Comparison of ENCODE assay signal across 15 cellular contexts in the genomic region with DNA sequence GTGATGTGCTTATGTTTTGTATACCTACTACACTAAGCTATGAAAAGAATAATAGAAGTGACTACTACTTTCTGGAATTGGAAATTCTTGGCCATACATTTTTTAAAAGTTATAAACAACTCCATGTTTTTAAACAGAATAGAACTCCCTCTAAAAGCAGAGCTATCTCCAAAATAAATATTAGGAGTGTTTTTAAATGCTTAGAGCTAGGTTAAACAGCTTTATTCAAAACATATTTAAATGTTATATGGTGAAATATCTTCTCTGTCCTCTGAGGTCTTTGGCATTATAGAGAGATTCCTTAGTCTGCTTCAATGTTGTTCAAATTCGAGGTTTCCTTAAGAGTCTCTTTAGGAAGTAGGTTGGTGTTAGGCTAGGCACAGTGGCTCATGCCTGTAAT. TPM values are rescaled to one million over a fixed set of nuclear protein-coding genes. Genes with fewer than 3 reads are reported as not detected.
DNase-seq lines count a peak whose midpoint lies in the region; ATAC-seq and TF ChIP-seq lines count a peak whose summit lies in the region.
"Had no signal": no experiment of that assay in that cellular context is flagged by ENCODE, and none has a peak within 500 bp of the region (broad histone marks: within the 10 kb centered on the region; RNA-seq: fewer than 3 reads in every experiment).

No MANE protein-coding gene starts in this region.

- no peaks in the 10 kb centered on the region for H3K27me3 ChIP-seq in naive thymus-derived CD4-positive, alpha-beta T cell (ENCODE audit: control insufficient read depth in 2 of 2, insufficient read depth in 2 of 2, low read length in 2 of 2)
- no peaks in the 10 kb centered on the region for H3K27me3 ChIP-seq in left lung

- no peak overlapping the region for H3K4me3 Mint-ChIP-seq in activated naive CD8-positive, alpha-beta T cell
- H3K4me3 Mint-ChIP-seq in activated naive CD8-positive, alpha-beta T cell treated with anti-CD3 and anti-CD28 coated beads, Interleukin-2, amount 50 U/mL, for 24 hours, result no peak overlapping the region
- H3K4me3 Mint-ChIP-seq in activated T-helper 17 cell treated with anti-CD3 and anti-CD28 coated beads, Interleukin-2, amount 50 U/mL, for 72 hours, result no peak overlapping the region
- no peak overlapping the region for H3K4me3 Mint-ChIP-seq in naive thymus-derived CD4-positive, alpha-beta T cell
- H3K4me3 Mint-ChIP-seq: H9 had no signal

- peaks cover 15 to 93% (median 28%) of the 10 kb centered on the region in 3 experiments for H3K36me3 ChIP-seq in naive thymus-derived CD4-positive, alpha-beta T cell (ENCODE audit: control insufficient read depth in 2 of 3, insufficient read depth in 3 of 3, low read length in 3 of 3)
- H3K36me3 ChIP-seq in left lung, result peaks cover 0 to 99% of the 10 kb centered on the region in 2 donors

- H3K4me1 Mint-ChIP-seq in activated naive CD8-positive, alpha-beta T cell (ENCODE audit: low read depth), result peaks cover 6% of the 10 kb centered on the region
- peaks cover 18% of the 10 kb centered on the region for H3K4me1 Mint-ChIP-seq in activated naive CD8-positive, alpha-beta T cell treated with anti-CD3 and anti-CD28 coated beads, Interleukin-2, amount 50 U/mL, for 24 hours
- H3K4me1 Mint-ChIP-seq in activated T-helper 17 cell treated with anti-CD3 and anti-CD28 coated beads, Interleukin-2, amount 50 U/mL, for 72 hours, result peaks cover 10% of the 10 kb centered on the region
- H3K4me1 Mint-ChIP-seq in naive thymus-derived CD4-positive, alpha-beta T cell, result peaks cover 0 to 8% (median 0%) of the 10 kb centered on the region in 7 donors
- H3K4me1 Mint-ChIP-seq: H9 had no signal

- H3K27me3 Mint-ChIP-seq in activated naive CD8-positive, alpha-beta T cell, result no peaks in the 10 kb centered on the region
- no peaks in the 10 kb centered on the region for H3K27me3 Mint-ChIP-seq in activated naive CD8-positive, alpha-beta T cell treated with anti-CD3 and anti-CD28 coated beads, Interleukin-2, amount 50 U/mL, for 24 hours
- no peaks in the 10 kb centered on the region for H3K27me3 Mint-ChIP-seq in activated T-helper 17 cell treated with anti-CD3 and anti-CD28 coated beads, Interleukin-2, amount 50 U/mL, for 72 hours
- H3K27me3 Mint-ChIP-seq in naive thymus-derived CD4-positive, alpha-beta T cell, result no peaks in the 10 kb centered on the region

- H3K36me3 Mint-ChIP-seq in activated naive CD8-positive, alpha-beta T cell, result peaks cover 6% of the 10 kb centered on the region
- peaks cover 52% of the 10 kb centered on the region for H3K36me3 Mint-ChIP-seq in activated naive CD8-positive, alpha-beta T cell treated with anti-CD3 and anti-CD28 coated beads, Interleukin-2, amount 50 U/mL, for 24 hours (ENCODE audit: low read depth)
- peaks cover 100% of the 10 kb centered on the region for H3K36me3 Mint-ChIP-seq in activated T-helper 17 cell treated with anti-CD3 and anti-CD28 coated beads, Interleukin-2, amount 50 U/mL, for 72 hours (ENCODE audit: low read depth)
- H3K36me3 Mint-ChIP-seq in naive thymus-derived CD4-positive, alpha-beta T cell, result peaks cover 9 to 60% (median 33%) of the 10 kb centered on the region in 5 donors

- no peak overlapping the region for H3K4me3 ChIP-seq in naive thymus-derived CD4-positive, alpha-beta T cell (ENCODE audit: low read length)
- no peak overlapping the region for H3K4me3 ChIP-seq in left lung

- no peaks in the 10 kb centered on the region for H3K9me3 ChIP-seq in naive thymus-derived CD4-positive, alpha-beta T cell (ENCODE audit: control insufficient read depth in 2 of 3, low read length in 3 of 3)
- H3K9me3 ChIP-seq in left lung, result no peaks in the 10 kb centered on the region

- intact Hi-C loops in naive thymus-derived CD4-positive, alpha-beta T cell (cut with micrococcal nuclease), result no loop called here
- intact Hi-C loops in left lung (cut with DNase I), result no loop called here

- DNase-seq in activated naive CD8-positive, alpha-beta T cell treated with anti-CD3 and anti-CD28 coated beads, Interleukin-2, amount 50 U/mL, for 24 hours, result no peak
- no peak for DNase-seq in naive thymus-derived CD4-positive, alpha-beta T cell
- DNase-seq in NAMALWA (ENCODE audit: low spot score) (no peak), left lung (no peak), DMS114 treated with DMSO at 0.1 percent for 48 hours (lab: John Stamatoyannopoulos, UW; ENCODE audit: unreplicated experiment) (no peak)
- DNase-seq: ACHN, AML-193, DMS79 treated with DMSO at 0.1 percent for 48 hours, H9, NCI-H1417, NCI-H187 treated with DMSO at 0.1 percent for 48 hours, NCI-H69, Right ventricle myocardium superior had no signal

- CTCF ChIA-PET in naive thymus-derived CD4-positive, alpha-beta T cell (lab: Charles Lee), result interaction anchor here (1.5 to 1.6 kb wide), 2 partner anchors 14 to 30 kb away, joined by 3 to 5 read pairs; no protein-coding TSS in a partner anchor

- peak overlapping the region; percentile 67 for H3K27ac Mint-ChIP-seq in activated naive CD8-positive, alpha-beta T cell
- no peak overlapping the region for H3K27ac Mint-ChIP-seq in activated naive CD8-positive, alpha-beta T cell treated with anti-CD3 and anti-CD28 coated beads, Interleukin-2, amount 50 U/mL, for 24 hours
- H3K27ac Mint-ChIP-seq in activated T-helper 17 cell treated with anti-CD3 and anti-CD28 coated beads, Interleukin-2, amount 50 U/mL, for 72 hours, result peak overlapping the region; percentile 59
- peak overlapping the region in 7 of 9 donors; percentile 3 to 80 (median 50) for H3K27ac Mint-ChIP-seq in naive thymus-derived CD4-positive, alpha-beta T cell

- H3K27ac ChIP-seq in naive thymus-derived CD4-positive, alpha-beta T cell (ENCODE audit: low read depth, low read length), result no peak overlapping the region
- H3K27ac ChIP-seq in left lung, result no peak overlapping the region

- POLR2A ChIA-PET in naive thymus-derived CD4-positive, alpha-beta T cell (lab: Charles Lee), result interaction anchor here (0.6 to 2.1 kb wide), 5 partner anchors 14 to 109 kb away, joined by 3 to 7 read pairs (median 3); partner anchors contain the start of gene DDX42

- no peaks in the 10 kb centered on the region for H3K4me1 ChIP-seq in naive thymus-derived CD4-positive, alpha-beta T cell (ENCODE audit: control insufficient read depth in 2 of 2, insufficient read depth in 2 of 2, low read length in 2 of 2)
- H3K4me1 ChIP-seq in left lung, result no peaks in the 10 kb centered on the region

- no peak for TF ChIP-seq CTCF in left lung (IDR thresholded peaks at IDR 0.05)

- no peaks in the 10 kb centered on the region for H3K9me3 Mint-ChIP-seq in activated naive CD8-positive, alpha-beta T cell (ENCODE audit: low read depth)
- no peaks in the 10 kb centered on the region for H3K9me3 Mint-ChIP-seq in activated naive CD8-positive, alpha-beta T cell treated with anti-CD3 and anti-CD28 coated beads, Interleukin-2, amount 50 U/mL, for 24 hours
- no peaks in the 10 kb centered on the region for H3K9me3 Mint-ChIP-seq in activated T-helper 17 cell treated with anti-CD3 and anti-CD28 coated beads, Interleukin-2, amount 50 U/mL, for 72 hours
- H3K9me3 Mint-ChIP-seq in naive thymus-derived CD4-positive, alpha-beta T cell, result peaks cover 0 to 3% (median 0%) of the 10 kb centered on the region in 11 donors
- H3K9me3 Mint-ChIP-seq: H9 had no signal

- no peak for ATAC-seq in activated naive CD8-positive, alpha-beta T cell treated with anti-CD3 and anti-CD28 coated beads, Interleukin-2, amount 50 U/mL, for 24 hours
- no peak for ATAC-seq in activated T-helper 17 cell treated with anti-CD3 and anti-CD28 coated beads, Interleukin-2, amount 50 U/mL, for 72 hours (replicated peaks)
- ATAC-seq in naive thymus-derived CD4-positive, alpha-beta T cell, result no peak
- ATAC-seq in left lung, result no peak

RNA-seq across cellular contexts. Expression of gene PSMC5, which starts 22.9 kb away (rescaled TPM):
- 100 to 1,000 TPM; 102 to 172 TPM for total RNA-seq in activated T-helper 17 cell treated with anti-CD3 and anti-CD28 coated beads, Interleukin-2, amount 50 U/mL, for 72 hours
- 100 to 1,000 TPM in 3 of 5 experiments, 10 to 100 TPM in 2; 68.4 to 153 (median 105) TPM for total RNA-seq in naive thymus-derived CD4-positive, alpha-beta T cell
- polyA plus RNA-seq in naive thymus-derived CD4-positive, alpha-beta T cell, result 100 to 1,000 TPM; 153 to 162 TPM
- total RNA-seq in left lung, result 100 to 1,000 TPM in 1 of 2 donors, 10 to 100 TPM in 1; 89.8 to 141 TPM

RNA-seq across cellular contexts. Expression of gene FTSJ3, which starts 23.1 kb away (rescaled TPM):
- total RNA-seq in activated T-helper 17 cell treated with anti-CD3 and anti-CD28 coated beads, Interleukin-2, amount 50 U/mL, for 72 hours, result 10 to 100 TPM; 36.3 to 74.1 TPM
- 10 to 100 TPM; 38.1 to 66.2 (median 55.8) TPM for total RNA-seq in naive thymus-derived CD4-positive, alpha-beta T cell
- 10 to 100 TPM; 22.1 to 44.4 TPM for polyA plus RNA-seq in naive thymus-derived CD4-positive, alpha-beta T cell
- 10 to 100 TPM; 32.1 to 47.4 TPM for total RNA-seq in left lung

RNA-seq across cellular contexts. Expression of gene DDX42, which starts 30.4 kb away (rescaled TPM):
- total RNA-seq in activated T-helper 17 cell treated with anti-CD3 and anti-CD28 coated beads, Interleukin-2, amount 50 U/mL, for 72 hours, result 100 to 1,000 TPM; 119 to 121 TPM
- 100 to 1,000 TPM; 101 to 192 (median 139) TPM for total RNA-seq in naive thymus-derived CD4-positive, alpha-beta T cell
- polyA plus RNA-seq in naive thymus-derived CD4-positive, alpha-beta T cell, result 10 to 100 TPM; 11.8 to 24.4 TPM
- 10 to 100 TPM; 79.2 to 82.0 TPM for total RNA-seq in left lung

RNA-seq across cellular contexts. Expression of gene CCDC47, which starts 30.9 kb away (rescaled TPM):
- 10 to 100 TPM; 75.5 to 99.9 TPM for total RNA-seq in activated T-helper 17 cell treated with anti-CD3 and anti-CD28 coated beads, Interleukin-2, amount 50 U/mL, for 72 hours
- 10 to 100 TPM; 31.8 to 62.9 (median 34.7) TPM for total RNA-seq in naive thymus-derived CD4-positive, alpha-beta T cell
- 10 to 100 TPM; 33.5 to 45.4 TPM for polyA plus RNA-seq in naive thymus-derived CD4-positive, alpha-beta T cell
- 100 to 1,000 TPM in 1 of 2 donors, 10 to 100 TPM in 1; 81.6 to 111 TPM for total RNA-seq in left lung

RNA-seq across cellular contexts. Expression of gene SMARCD2, which starts 38.2 kb away (rescaled TPM):
- total RNA-seq in activated T-helper 17 cell treated with anti-CD3 and anti-CD28 coated beads, Interleukin-2, amount 50 U/mL, for 72 hours, result 100 to 1,000 TPM in 1 of 2 donors, 10 to 100 TPM in 1; 82.7 to 112 TPM
- total RNA-seq in naive thymus-derived CD4-positive, alpha-beta T cell, result 100 to 1,000 TPM; 102 to 148 (median 109) TPM
- 100 to 1,000 TPM in 1 of 2 donors, 10 to 100 TPM in 1; 61.5 to 112 TPM for polyA plus RNA-seq in naive thymus-derived CD4-positive, alpha-beta T cell
- total RNA-seq in left lung, result 10 to 100 TPM; 59.2 to 82.5 TPM
